8 cellular contexts compared by ENCODE assay signal in genomic region chr22:42270512-42271190, GRCh38. TPM values are rescaled to one million over a fixed set of nuclear protein-coding genes. Genes with fewer than 3 reads are reported as not detected.
DNase-seq lines count a peak whose midpoint lies in the region; ATAC-seq and TF ChIP-seq lines count a peak whose summit lies in the region.

TSS of gene TCF20 (minus strand) at chr22:42270653. CDS start at chr22:42215305, 55,348 bp downstream.

- peaks cover 52% of the 10 kb centered on the region for H3K79me2 ChIP-seq in DND-41 (ENCODE audit: insufficient read depth, low read length)
- peaks cover 42% of the 10 kb centered on the region for H3K79me2 ChIP-seq in SK-N-SH (ENCODE audit: insufficient read depth)

- CTCF ChIA-PET in SK-N-SH (lab: Yijun Ruan, JAX), result no interaction called here

- TF ChIP-seq CTCF in DND-41 (IDR thresholded peaks at IDR 0.05; ENCODE audit: borderline replicate concordance, extremely low read depth, low read length, poor library complexity, severe bottlenecking) (no peak), SK-N-SH (IDR thresholded peaks at IDR 0.05) (no peak), omental fat pad (IDR thresholded peaks at IDR 0.05) (no peak), suprapubic skin (IDR thresholded peaks at IDR 0.05) (no peak)

- POLR2A ChIA-PET in SK-N-SH (lab: Yijun Ruan, JAX), result no interaction called here

- peak within 1 kb of the TSS; percentile 98 to 99 for H3K4me3 ChIP-seq in DND-41 (ENCODE audit: low read depth in 1 of 2, low read length in 2 of 2)
- H3K4me3 ChIP-seq in SK-N-SH (ENCODE audit: low read depth in 2 of 2, low read length in 1 of 2), result peak within 1 kb of the TSS; percentile 65 to 73
- peak within 1 kb of the TSS; percentile 99 for H3K4me3 ChIP-seq in suprapubic skin

- no peak for TF ChIP-seq RAD21 in SK-N-SH (IDR thresholded peaks at IDR 0.05; ENCODE audit: low read length)

- H3K36me3 ChIP-seq in DND-41 (ENCODE audit: insufficient read depth, low read length) (peaks cover 16% of the 10 kb centered on the region), KOPT-K1 (ENCODE audit: insufficient read depth, low read length) (peaks cover 22% of the 10 kb centered on the region), SK-N-SH (replicated peaks in 1 of 2; ENCODE audit: control insufficient read depth in 1 of 2, insufficient read depth in 2 of 2, low read length in 1 of 2) (no peaks in the 10 kb centered on the region), suprapubic skin (no peaks in the 10 kb centered on the region)

- TF ChIP-seq POLR2A in suprapubic skin (IDR thresholded peaks at IDR 0.05), result no peak

- H3F3A ChIP-seq in SK-N-SH (replicated peaks; ENCODE audit: insufficient read depth), result peaks cover 3% of the 10 kb centered on the region

- H3K9me3 ChIP-seq in DND-41 (ENCODE audit: insufficient read depth, low read length, severe bottlenecking) (no peaks in the 10 kb centered on the region), KOPT-K1 (ENCODE audit: insufficient read depth, low read length, poor library complexity, severe bottlenecking) (no peaks in the 10 kb centered on the region), SK-N-SH (no peaks in the 10 kb centered on the region), suprapubic skin (no peaks in the 10 kb centered on the region)

- H3K4me1 ChIP-seq in DND-41 (ENCODE audit: insufficient read depth, low read length) (peaks cover 34% of the 10 kb centered on the region), SK-N-SH (ENCODE audit: control insufficient read depth in 1 of 2, insufficient read depth in 2 of 2, low read depth in 1 of 2, low read length in 1 of 2) (peaks cover 0 to 2% of the 10 kb centered on the region in 2 experiments; a peak in 2 of 4 replicates), suprapubic skin (peaks cover 32% of the 10 kb centered on the region)

- peak; percentile 80 for DNase-seq in DND-41
- DNase-seq in SK-N-SH, result peak; percentile 90
- DNase-seq in activated naive CD4-positive, alpha-beta T cell treated with anti-CD3 and anti-CD28 coated beads, Interleukin-2, amount 50 U/mL, for 16 hours, result peak; percentile 80
- DNase-seq in glomerular endothelial cell (ENCODE audit: extremely low read depth, low read depth, low spot score), result no peak
- DNase-seq in omental fat pad (ENCODE audit: low spot score), result peak; percentile 43
- peak in 1 of 2 donors; percentile 83 for DNase-seq in suprapubic skin (ENCODE audit: low spot score in 2 of 2)

- H3K4me2 ChIP-seq in DND-41 (ENCODE audit: insufficient read depth, low read length), result peak within 1 kb of the TSS; percentile 73
- peak within 1 kb of the TSS; percentile 73 for H3K4me2 ChIP-seq in SK-N-SH

- H3K27ac ChIP-seq in DND-41 (ENCODE audit: low read length) (peak within 1 kb of the TSS; percentile 82), KOPT-K1 (ENCODE audit: low read depth, low read length, poor library complexity, severe bottlenecking) (peak within 1 kb of the TSS; percentile 96), SK-N-SH (ENCODE audit: low read depth in 2 of 2, low read length in 1 of 2) (peak within 1 kb of the TSS; percentile 49 to 68; a peak in 3 of 4 replicates), suprapubic skin (peak within 1 kb of the TSS; percentile 92)

- TF ChIP-seq EP300 in SK-N-SH (IDR thresholded peaks at IDR 0.05; ENCODE audit: borderline replicate concordance in 1 of 2, low read depth in 1 of 2, low read length in 1 of 2), result no peak
- TF ChIP-seq EP300 in suprapubic skin (IDR thresholded peaks at IDR 0.05), result no peak

- H3K9me2 ChIP-seq in SK-N-SH, result no peaks in the 10 kb centered on the region

- H3K9ac ChIP-seq in DND-41 (ENCODE audit: low read depth, low read length) (peak within 1 kb of the TSS; percentile 95), SK-N-SH (peak within 1 kb of the TSS; percentile 71)

- H2AFZ ChIP-seq in DND-41 (ENCODE audit: low read depth, low read length) (peak within 1 kb of the TSS; percentile 82), SK-N-SH (ENCODE audit: low read depth) (no peak within 1 kb of the TSS)

- H4K20me1 ChIP-seq in DND-41 (ENCODE audit: insufficient read depth, low read length), result peaks cover 58% of the 10 kb centered on the region
- peaks cover 33% of the 10 kb centered on the region for H4K20me1 ChIP-seq in SK-N-SH (ENCODE audit: insufficient read depth)

- ATAC-seq in DND-41 (ENCODE audit: insufficient read depth, low read depth) (peak; percentile 71), GM21576 (IDR thresholded peaks at IDR 0.05; ENCODE audit: unreplicated experiment) (peak; percentile 55), omental fat pad (ENCODE audit: low FRiP score) (peak; percentile 81)

- WGBS in SK-N-SH (ENCODE audit: low lambda C conversion rate), result no CpG with 5 or more reads among the region's 90 CpGs
- no CpG with 5 or more reads among the region's 90 CpGs for WGBS in suprapubic skin

- no peaks in the 10 kb centered on the region for H3K27me3 ChIP-seq in DND-41 (ENCODE audit: insufficient read depth, low read length, poor library complexity)
- no peaks in the 10 kb centered on the region for H3K27me3 ChIP-seq in SK-N-SH (ENCODE audit: insufficient read depth)
- no peaks in the 10 kb centered on the region for H3K27me3 ChIP-seq in suprapubic skin

TF ChIP-seq in SK-N-SH, 30 proteins besides CTCF, POLR2A, EP300 and RAD21:
- TF ChIP-seq TCF12 (IDR thresholded peaks at IDR 0.05) (no peak), MAX (IDR thresholded peaks at IDR 0.05; ENCODE audit: low read depth) (0 out of 2 replicates have a peak, but pooled peaks have one; percentile 21), USF1 (IDR thresholded peaks at IDR 0.05; ENCODE audit: borderline replicate concordance, low read depth) (peak; percentile 81), USF2 (IDR thresholded peaks at IDR 0.05; ENCODE audit: borderline replicate concordance, low read depth, low read length) (peak; percentile 17; the same call in 1 of the 2 replicates)
TF ChIP-seq in SK-N-SH: peak in this region for 3.

RNA-seq across cellular contexts. Expression of gene TCF20, which starts in this region (rescaled TPM):
- 8.5 and 9.4 TPM in 2 replicates for polyA plus RNA-seq in SK-N-SH (2012; rRNA removed)
- polyA plus RNA-seq in SK-N-SH (2012; cell fraction: cytosol; rRNA removed), result 5.1 and 7.1 TPM in 2 replicates
- polyA plus RNA-seq in SK-N-SH (2012; cell fraction: nucleus; rRNA removed), result 5.9 and 6.7 TPM in 2 replicates
- total RNA-seq in glomerular endothelial cell, result 20.1 and 24.3 TPM in 2 replicates
- total RNA-seq in omental fat pad, result 10 to 100 TPM; 20.8 to 34.8 (median 23.3) TPM
- total RNA-seq in suprapubic skin, result 10 to 100 TPM; 56.4 to 72.8 (median 68.4) TPM
